ENCODE assay signal across 14 cellular contexts in genomic region chr2:120874876-120875275, GRCh38.
"Had no signal": no experiment of that assay in that cellular context is flagged by ENCODE, and none has a peak within 500 bp of the region (broad histone marks: within the 10 kb centered on the region; RNA-seq: fewer than 3 reads in every experiment).

No MANE protein-coding gene starts in this region.

- H3K27ac Mint-ChIP-seq: activated CD8-positive, alpha-beta T cell treated with anti-CD3 and anti-CD28 coated beads for 36 hours; effector memory CD8-positive, alpha-beta T cell; immature natural killer cell; natural killer cell treated with Interleukin-12 subunit alpha and Interleukin-12 subunit beta and Interleukin-15 and Interleukin-18, amount 100 ng/mL, for 72 hours; T-helper 2 cell treated with Interferon-gamma antibody and Interleukin-4, amounts not matched to agents 5 μg/mL and 100 μg/mL, for 36 hours had no signal

- H3K9me3 ChIP-seq: mucosa of descending colon, ovary, thyroid gland, uterus had no signal

- DNase-seq: activated CD4-positive, alpha-beta T cell treated with anti-CD3 and anti-CD28 coated beads for 1 hour; activated CD8-positive, alpha-beta memory T cell treated with anti-CD3 and anti-CD28 coated beads, Interleukin-2, amount 50 U/mL, for 48 hours; activated CD8-positive, alpha-beta T cell treated with anti-CD3 and anti-CD28 coated beads for 36 hours; activated naive CD4-positive, alpha-beta T cell; central memory CD4-positive, alpha-beta T cell; effector memory CD8-positive, alpha-beta T cell; immature natural killer cell; stimulated activated CD4-positive, alpha-beta T cell treated with anti-CD3 and anti-CD28 coated beads, Interleukin-4, amount 100 ng/mL, for 24 hours; thyroid gland; uterus had no signal

- H3K9me3 Mint-ChIP-seq: activated CD8-positive, alpha-beta T cell treated with anti-CD3 and anti-CD28 coated beads for 36 hours; effector memory CD8-positive, alpha-beta T cell; immature natural killer cell; natural killer cell treated with Interleukin-12 subunit alpha and Interleukin-12 subunit beta and Interleukin-15 and Interleukin-18, amount 100 ng/mL, for 72 hours; T-helper 2 cell treated with Interferon-gamma antibody and Interleukin-4, amounts not matched to agents 5 μg/mL and 100 μg/mL, for 36 hours had no signal

- H3K4me1 ChIP-seq: thyroid gland had no signal

- H3K4me3 Mint-ChIP-seq: activated CD8-positive, alpha-beta T cell treated with anti-CD3 and anti-CD28 coated beads for 36 hours; effector memory CD8-positive, alpha-beta T cell; immature natural killer cell; natural killer cell treated with Interleukin-12 subunit alpha and Interleukin-12 subunit beta and Interleukin-15 and Interleukin-18, amount 100 ng/mL, for 72 hours; T-helper 2 cell treated with Interferon-gamma antibody and Interleukin-4, amounts not matched to agents 5 μg/mL and 100 μg/mL, for 36 hours had no signal

- H3K4me1 Mint-ChIP-seq: immature natural killer cell had no signal

- H3K36me3 Mint-ChIP-seq: immature natural killer cell; natural killer cell treated with Interleukin-12 subunit alpha and Interleukin-12 subunit beta and Interleukin-15 and Interleukin-18, amount 100 ng/mL, for 72 hours had no signal

- H3K27me3 Mint-ChIP-seq: activated CD8-positive, alpha-beta T cell treated with anti-CD3 and anti-CD28 coated beads for 36 hours had no signal

- H3K27me3 ChIP-seq: ovary, thyroid gland, uterus had no signal

- ATAC-seq: activated CD8-positive, alpha-beta T cell treated with anti-CD3 and anti-CD28 coated beads for 36 hours; effector memory CD8-positive, alpha-beta T cell; mucosa of descending colon; natural killer cell treated with Interleukin-12 subunit alpha and Interleukin-12 subunit beta and Interleukin-15 and Interleukin-18, amount 100 ng/mL, for 72 hours had no signal

- H3K27ac ChIP-seq: thyroid gland, uterus had no signal
